8 cellular contexts compared by ENCODE assay signal in genomic region chr12:120669055-120669828, GRCh38. TPM values are rescaled to one million over a fixed set of nuclear protein-coding genes. Genes with fewer than 3 reads are reported as not detected.
DNase-seq lines count a peak whose midpoint lies in the region; ATAC-seq and TF ChIP-seq lines count a peak whose summit lies in the region.

No MANE protein-coding gene starts in this region.

- H3K9me3 Mint-ChIP-seq in activated CD4-positive, alpha-beta memory T cell treated with anti-CD3 and anti-CD28 coated beads for 36 hours, result no peaks in the 10 kb centered on the region
- no peaks in the 10 kb centered on the region for H3K9me3 Mint-ChIP-seq in activated CD8-positive, alpha-beta T cell treated with anti-CD3 and anti-CD28 coated beads, Interleukin-2, amount 10 ng/mL, durations not matched to agents 7 days and 5 days (ENCODE audit: insufficient read depth)

- POLR2A ChIA-PET in Panc1 (lab: Charles Lee), result no interaction called here
- POLR2A ChIA-PET in activated CD4-positive, alpha-beta memory T cell treated with anti-CD3 and anti-CD28 coated beads for 36 hours (lab: Charles Lee), result no interaction called here
- POLR2A ChIA-PET in activated CD8-positive, alpha-beta T cell treated with anti-CD3 and anti-CD28 coated beads, Interleukin-2, amount 10 ng/mL, durations not matched to agents 7 days and 5 days (lab: Charles Lee), result no interaction called here

- TF ChIP-seq CTCF in GM12865 (IDR thresholded peaks at IDR 0.05; ENCODE audit: insufficient read depth, low read depth, low read length, missing control alignments) (no peak), Panc1 (IDR thresholded peaks at IDR 0.05) (no peak), hepatocyte (IDR thresholded peaks at IDR 0.05; ENCODE audit: poor library complexity) (no peak)

- H3K27ac Mint-ChIP-seq in activated CD4-positive, alpha-beta memory T cell treated with anti-CD3 and anti-CD28 coated beads for 36 hours, result no peak overlapping the region
- H3K27ac Mint-ChIP-seq in activated CD8-positive, alpha-beta T cell treated with anti-CD3 and anti-CD28 coated beads, Interleukin-2, amount 10 ng/mL, durations not matched to agents 7 days and 5 days, result no peak overlapping the region

- H4K20me1 ChIP-seq in hepatocyte (ENCODE audit: insufficient read depth, poor library complexity, severe bottlenecking), result no peaks in the 10 kb centered on the region

- H3K36me3 ChIP-seq in Panc1 (ENCODE audit: control insufficient read depth, insufficient read depth, low read length), result no peaks in the 10 kb centered on the region
- no peaks in the 10 kb centered on the region for H3K36me3 ChIP-seq in hepatocyte (replicated peaks; ENCODE audit: insufficient read depth, low read depth)

- no peaks in the 10 kb centered on the region for H3K79me2 ChIP-seq in hepatocyte

- peak; percentile 37; the same call in 1 of the 2 replicates for ATAC-seq in Panc1
- ATAC-seq in activated CD8-positive, alpha-beta T cell treated with anti-CD3 and anti-CD28 coated beads, Interleukin-2, amount 10 ng/mL, durations not matched to agents 7 days and 5 days, result no peak

- intact Hi-C loops in Panc1 (cut with micrococcal nuclease; ENCODE audit: unreplicated experiment), result no loop called here
- intact Hi-C loops in activated CD4-positive, alpha-beta memory T cell treated with anti-CD3 and anti-CD28 coated beads for 36 hours (cut with micrococcal nuclease), result no loop called here

- peaks cover 1% of the 10 kb centered on the region for H3K27me3 Mint-ChIP-seq in activated CD4-positive, alpha-beta memory T cell treated with anti-CD3 and anti-CD28 coated beads for 36 hours
- no peaks in the 10 kb centered on the region for H3K27me3 Mint-ChIP-seq in activated CD8-positive, alpha-beta T cell treated with anti-CD3 and anti-CD28 coated beads, Interleukin-2, amount 10 ng/mL, durations not matched to agents 7 days and 5 days (ENCODE audit: low read depth)

- no peak overlapping the region for H3K4me3 Mint-ChIP-seq in activated CD4-positive, alpha-beta memory T cell treated with anti-CD3 and anti-CD28 coated beads for 36 hours
- H3K4me3 Mint-ChIP-seq in activated CD8-positive, alpha-beta T cell treated with anti-CD3 and anti-CD28 coated beads, Interleukin-2, amount 10 ng/mL, durations not matched to agents 7 days and 5 days, result no peak overlapping the region

- CTCF ChIA-PET in Panc1 (lab: Charles Lee), result no interaction called here
- CTCF ChIA-PET in activated CD4-positive, alpha-beta memory T cell treated with anti-CD3 and anti-CD28 coated beads for 36 hours (lab: Charles Lee), result no interaction called here
- CTCF ChIA-PET in activated CD8-positive, alpha-beta T cell treated with anti-CD3 and anti-CD28 coated beads, Interleukin-2, amount 10 ng/mL, durations not matched to agents 7 days and 5 days (lab: Charles Lee), result interaction anchor here (1.1 to 1.5 kb wide), 4 partner anchors 19 to 86 kb away, joined by 3 to 5 read pairs (median 4); no protein-coding TSS in a partner anchor

- in situ Hi-C loops in Panc1 (cut with HindIII; ENCODE audit: low pct_unique_long_range_greater_than_20kb, low sequenced_read_pairs), result no loop called here

- H3K4me1 ChIP-seq in Panc1 (ENCODE audit: control insufficient read depth, insufficient read depth, low read length) (no peaks in the 10 kb centered on the region), hepatocyte (ENCODE audit: insufficient read depth) (no peaks in the 10 kb centered on the region)

- H3K9me2 ChIP-seq in hepatocyte (replicated peaks; ENCODE audit: insufficient read depth), result no peaks in the 10 kb centered on the region

- no peaks in the 10 kb centered on the region for H3K4me1 Mint-ChIP-seq in activated CD4-positive, alpha-beta memory T cell treated with anti-CD3 and anti-CD28 coated beads for 36 hours (ENCODE audit: low read depth)
- no peaks in the 10 kb centered on the region for H3K4me1 Mint-ChIP-seq in activated CD8-positive, alpha-beta T cell treated with anti-CD3 and anti-CD28 coated beads, Interleukin-2, amount 10 ng/mL, durations not matched to agents 7 days and 5 days (ENCODE audit: low read depth)

- 68% methylated on average over 11 of the region's 17 CpGs for WGBS in hepatocyte (ENCODE audit: low lambda C conversion rate, missing lambda C conversion rate)

- H3K4me3 ChIP-seq in GM12865 (ENCODE audit: low read depth, low read length) (peak overlapping the region; percentile 33), Panc1 (ENCODE audit: low read depth in 2 of 2, low read length in 2 of 2) (no peak overlapping the region), hepatocyte (no peak overlapping the region)

- no peaks in the 10 kb centered on the region for H3K36me3 Mint-ChIP-seq in activated CD4-positive, alpha-beta memory T cell treated with anti-CD3 and anti-CD28 coated beads for 36 hours
- H3K36me3 Mint-ChIP-seq in activated CD8-positive, alpha-beta T cell treated with anti-CD3 and anti-CD28 coated beads, Interleukin-2, amount 10 ng/mL, durations not matched to agents 7 days and 5 days (ENCODE audit: low read depth), result no peaks in the 10 kb centered on the region

- H3K27ac ChIP-seq in Panc1 (ENCODE audit: low read length) (no peak overlapping the region), hepatocyte (no peak overlapping the region)

- peak; percentile 75 for DNase-seq in GM12865 (ENCODE audit: low read depth)
- DNase-seq in HCEC 1CT, result peak; percentile 41
- DNase-seq in Panc1 (ENCODE audit: low read depth, low spot score), result no peak
- DNase-seq in hepatocyte (ENCODE audit: low spot score), result peak; percentile 65
- DNase-seq in activated CD4-positive, alpha-beta memory T cell treated with anti-CD3 and anti-CD28 coated beads for 36 hours, result no peak
- no peak for DNase-seq in activated CD8-positive, alpha-beta T cell treated with anti-CD3 and anti-CD28 coated beads, Interleukin-2, amount 10 ng/mL, durations not matched to agents 7 days and 5 days
- no peak for DNase-seq in activated naive CD4-positive, alpha-beta T cell treated with anti-CD3 and anti-CD28 coated beads, Interleukin-2, amount 50 U/mL, for 16 hours
- DNase-seq in Ammon's horn (ENCODE audit: low spot score), result no peak

- H3K27me3 ChIP-seq in Panc1 (ENCODE audit: control insufficient read depth, insufficient read depth, low read length), result no peaks in the 10 kb centered on the region
- H3K27me3 ChIP-seq in hepatocyte, result no peaks in the 10 kb centered on the region

- no peak overlapping the region for H3K4me2 ChIP-seq in hepatocyte

- BruUV-seq in Panc1 (replicated peaks; lab: Mats Ljungman, UMichigan), result no TSS peak

- no peaks in the 10 kb centered on the region for H3K9me3 ChIP-seq in Panc1 (ENCODE audit: control insufficient read depth, insufficient read depth, low read depth, low read length)
- no peaks in the 10 kb centered on the region for H3K9me3 ChIP-seq in hepatocyte (ENCODE audit: low read depth)

- no peak overlapping the region for H2AFZ ChIP-seq in hepatocyte

RNA-seq across cellular contexts. Expression of gene MLEC, which starts 17.7 kb away (rescaled TPM):
- total RNA-seq in Panc1 (2021; ENCODE audit: unreplicated experiment), result 171 TPM
- 87.4 TPM for polyA plus RNA-seq in Panc1 (2012; ENCODE audit: insufficient read length)
- total RNA-seq in hepatocyte, result 132 and 135 TPM in 2 replicates
- 210 and 227 TPM in 2 replicates for polyA plus RNA-seq in hepatocyte
- total RNA-seq in activated CD4-positive, alpha-beta memory T cell treated with anti-CD3 and anti-CD28 coated beads for 36 hours, result 10 to 100 TPM; 92.9 to 93.7 TPM
- 100 to 1,000 TPM in 1 of 2 experiments, 10 to 100 TPM in 1; 95.0 to 102 TPM for total RNA-seq in activated CD8-positive, alpha-beta T cell treated with anti-CD3 and anti-CD28 coated beads, Interleukin-2, amount 10 ng/mL, durations not matched to agents 7 days and 5 days

RNA-seq across cellular contexts. Expression of gene CABP1, which starts 28.8 kb away (rescaled TPM):
- total RNA-seq in Panc1 (2021; ENCODE audit: unreplicated experiment) (not detected), hepatocyte (1.5 TPM in 1 of 2 replicates, not detected in the other)
- not detected for polyA plus RNA-seq in Panc1 (2012; ENCODE audit: insufficient read length)
- 0.74 TPM in 1 of 2 replicates, not detected in the other for polyA plus RNA-seq in hepatocyte
- under 1 TPM; 0.24 to 0.29 TPM for total RNA-seq in activated CD4-positive, alpha-beta memory T cell treated with anti-CD3 and anti-CD28 coated beads for 36 hours
- total RNA-seq in activated CD8-positive, alpha-beta T cell treated with anti-CD3 and anti-CD28 coated beads, Interleukin-2, amount 10 ng/mL, durations not matched to agents 7 days and 5 days, result under 1 TPM in 1 of 2 experiments, not detected in 1; 0.34 TPM

RNA-seq across cellular contexts. Expression of gene UNC119B, which starts 41.0 kb away (rescaled TPM):
- total RNA-seq in Panc1 (2021; ENCODE audit: unreplicated experiment) (26.0 TPM), hepatocyte (24.7 and 26.0 TPM in 2 replicates)
- 23.6 TPM for polyA plus RNA-seq in Panc1 (2012; ENCODE audit: insufficient read length)
- polyA plus RNA-seq in hepatocyte, result 5.2 and 10.9 TPM in 2 replicates
- 10 to 100 TPM; 28.2 to 31.3 TPM for total RNA-seq in activated CD4-positive, alpha-beta memory T cell treated with anti-CD3 and anti-CD28 coated beads for 36 hours
- 10 to 100 TPM; 18.5 to 18.9 TPM for total RNA-seq in activated CD8-positive, alpha-beta T cell treated with anti-CD3 and anti-CD28 coated beads, Interleukin-2, amount 10 ng/mL, durations not matched to agents 7 days and 5 days

RNA-seq across cellular contexts. Expression of gene ACADS, which starts 56.4 kb away (rescaled TPM):
- total RNA-seq in Panc1 (2021; ENCODE audit: unreplicated experiment), result 15.9 TPM
- 16.9 TPM for polyA plus RNA-seq in Panc1 (2012; ENCODE audit: insufficient read length)
- total RNA-seq in hepatocyte, result 53.5 and 59.6 TPM in 2 replicates
- 58.0 and 66.8 TPM in 2 replicates for polyA plus RNA-seq in hepatocyte
- 10 to 100 TPM; 15.6 to 16.6 TPM for total RNA-seq in activated CD4-positive, alpha-beta memory T cell treated with anti-CD3 and anti-CD28 coated beads for 36 hours
- total RNA-seq in activated CD8-positive, alpha-beta T cell treated with anti-CD3 and anti-CD28 coated beads, Interleukin-2, amount 10 ng/mL, durations not matched to agents 7 days and 5 days, result 10 to 100 TPM; 18.6 to 19.1 TPM

Comparison
In these comparisons a context has a peak if more than half of its experiments do, and no peak if none do; other contexts are left out.
1. DNase-seq: peak in GM12865 (single experiment), HCEC 1CT (single experiment) and hepatocyte (single experiment); none in Panc1 (single experiment), activated CD4-positive, alpha-beta memory T cell treated with anti-CD3 and anti-CD28 coated beads for 36 hours (single experiment), activated CD8-positive, alpha-beta T cell treated with anti-CD3 and anti-CD28 coated beads, Interleukin-2, amount 10 ng/mL, durations not matched to agents 7 days and 5 days (single experiment), activated naive CD4-positive, alpha-beta T cell treated with anti-CD3 and anti-CD28 coated beads, Interleukin-2, amount 50 U/mL, for 16 hours (single experiment) and Ammon's horn (single experiment).